In genomic region chr10:117536862-117537435, GRCh38 we compare ENCODE assay signal across 15 cellular contexts. TPM values are rescaled to one million over a fixed set of nuclear protein-coding genes. Genes with fewer than 3 reads are reported as not detected.
A peak's percentile ranks its signal among the peaks of the same experiment; 100 is the strongest.
DNase-seq lines count a peak whose midpoint lies in the region; ATAC-seq, FAIRE-seq and TF ChIP-seq lines count a peak whose summit lies in the region.
"Had no signal": no experiment of that assay in that cellular context is flagged by ENCODE, and none has a peak within 500 bp of the region (broad histone marks: within the 10 kb centered on the region; RNA-seq: fewer than 3 reads in every experiment).

No MANE protein-coding gene starts in this region.

- no peak for FAIRE-seq in endothelial cell of umbilical vein (lab: Jason Lieb, UNC)
- FAIRE-seq: colon had no signal

- dilution Hi-C loops in endothelial cell of umbilical vein (cut with MboI; ENCODE audit: extremely low pct_ligation_motif_present, low sequenced_read_pairs): no loop called here

- H3K27me3 Mint-ChIP-seq in neural progenitor cell (ENCODE audit: insufficient read depth, low read depth): peaks cover 74% of the 10 kb centered on the region

- TF ChIP-seq POLR2A in endothelial cell of umbilical vein (IDR thresholded peaks at IDR 0.05; ENCODE audit: low read depth, low read length): no peak

- no peak overlapping the region for H3K4me2 ChIP-seq in endothelial cell of umbilical vein (ENCODE audit: insufficient read depth, low read length)
- peak overlapping the region; percentile 79 for H3K4me2 ChIP-seq in neural progenitor cell

- POLR2A ChIA-PET in endothelial cell of umbilical vein (lab: Charles Lee): no interaction called here

- intact Hi-C loops in endothelial cell of umbilical vein (cut with micrococcal nuclease) (loop anchor here (1.0 to 5.0 kb wide), 6 partner anchors 94 to 922 kb away; partner anchors contain the start of genes FAM204A and RAB11FIP2), upper lobe of right lung (cut with DNase I) (no loop called here)

- H3K4me3 ChIP-seq in HUES6 (ENCODE audit: low read depth, low read length) (peak overlapping the region; percentile 43), endothelial cell of umbilical vein (replicated peaks in 1 of 3; ENCODE audit: insufficient read depth in 1 of 3, low read depth in 1 of 3, low read length in 3 of 3) (no peak overlapping the region), neural progenitor cell (peak overlapping the region; percentile 51), upper lobe of right lung (no peak overlapping the region)

- peaks cover 46% of the 10 kb centered on the region for H3K4me1 Mint-ChIP-seq in neural progenitor cell

- TF ChIP-seq CTCF in endothelial cell of umbilical vein (IDR thresholded peaks at IDR 0.05; ENCODE audit: extremely low read depth in 1 of 2, insufficient read depth in 1 of 2, low read depth in 1 of 2, low read length in 2 of 2) (no peak), neural progenitor cell (IDR thresholded peaks at IDR 0.05) (peak; percentile 36), upper lobe of right lung (IDR thresholded peaks at IDR 0.05) (no peak)

- H4K20me1 ChIP-seq in endothelial cell of umbilical vein (replicated peaks; ENCODE audit: control insufficient read depth, extremely low read depth, insufficient read depth, low read length) (no peaks in the 10 kb centered on the region), neural progenitor cell (ENCODE audit: low read depth) (peaks cover 88% of the 10 kb centered on the region)

- no peaks in the 10 kb centered on the region for H3K36me3 Mint-ChIP-seq in neural progenitor cell

- H3K9me3 Mint-ChIP-seq in neural progenitor cell: no peaks in the 10 kb centered on the region
- H3K9me3 Mint-ChIP-seq: activated T-helper 2 cell treated with anti-CD3 and anti-CD28 coated beads, Interferon-gamma antibody, Interleukin-2, Interleukin-4, amounts not matched to agents 10 μg/mL and 5 μg/mL and 100 μg/mL, durations not matched to agents 14 hours and 24 hours and 36 hours had no signal

- no peak for ATAC-seq in HG03571 (IDR thresholded peaks at IDR 0.05; ENCODE audit: unreplicated experiment)
- no peak for ATAC-seq in upper lobe of right lung

- DNase-seq in ELF-1 (ENCODE audit: low read depth, low spot score): peak; percentile 38
- no peak for DNase-seq in endothelial cell of umbilical vein (ENCODE audit: low read depth, low spot score)
- peak; percentile 75 for DNase-seq in neural progenitor cell (ENCODE audit: low spot score)
- no peak for DNase-seq in NCI-H446 treated with DMSO at 0.1 percent for 48 hours (lab: John Stamatoyannopoulos, UW)
- DNase-seq in medulla oblongata (ENCODE audit: extremely low spot score): no peak
- DNase-seq in upper lobe of right lung: no peak
- DNase-seq: anterior cingulate cortex, DMS153, NCI-H187 treated with DMSO at 0.1 percent for 48 hours, NCI-H524 treated with DMSO at 0.1 percent for 48 hours had no signal

- CTCF ChIA-PET in endothelial cell of umbilical vein (lab: Charles Lee): interaction anchor here (0.8 to 5.8 kb wide), 12 partner anchors 9 to 923 kb away, joined by 4 to 94 read pairs (median 11); no protein-coding TSS in a partner anchor

- no peaks in the 10 kb centered on the region for H3K9me3 ChIP-seq in HUES6 (ENCODE audit: control insufficient read depth, insufficient read depth, low read depth, low read length)
- no peaks in the 10 kb centered on the region for H3K9me3 ChIP-seq in endothelial cell of umbilical vein (replicated peaks; ENCODE audit: control insufficient read depth, insufficient read depth, low read length)
- no peaks in the 10 kb centered on the region for H3K9me3 ChIP-seq in neural progenitor cell (ENCODE audit: low read depth)
- no peaks in the 10 kb centered on the region for H3K9me3 ChIP-seq in upper lobe of right lung
- H3K9me3 ChIP-seq: BE2C had no signal

- H3K27ac ChIP-seq in HUES6 (ENCODE audit: low read depth, low read length) (no peak overlapping the region), endothelial cell of umbilical vein (ENCODE audit: insufficient read depth, low read depth, low read length) (no peak overlapping the region), neural progenitor cell (no peak overlapping the region), upper lobe of right lung (no peak overlapping the region)

- H3K27me3 ChIP-seq in HUES6 (ENCODE audit: control insufficient read depth, insufficient read depth, low read length) (peaks cover 100% of the 10 kb centered on the region), endothelial cell of umbilical vein (ENCODE audit: control insufficient read depth in 2 of 2, insufficient read depth in 2 of 2, low read length in 2 of 2) (peaks cover 86 to 95% of the 10 kb centered on the region in 2 experiments), neural progenitor cell (peaks cover 100% of the 10 kb centered on the region), upper lobe of right lung (peaks cover 100% of the 10 kb centered on the region)

- H3K27ac Mint-ChIP-seq in neural progenitor cell: no peak overlapping the region
- H3K27ac Mint-ChIP-seq: activated T-helper 2 cell treated with anti-CD3 and anti-CD28 coated beads, Interferon-gamma antibody, Interleukin-2, Interleukin-4, amounts not matched to agents 10 μg/mL and 5 μg/mL and 100 μg/mL, durations not matched to agents 14 hours and 24 hours and 36 hours had no signal

- BruUV-seq in endothelial cell of umbilical vein (replicated peaks; lab: Mats Ljungman, UMichigan): no TSS peak

- H3K36me3 ChIP-seq in HUES6 (ENCODE audit: control insufficient read depth, insufficient read depth, low read length) (no peaks in the 10 kb centered on the region), endothelial cell of umbilical vein (ENCODE audit: control insufficient read depth in 2 of 2, extremely low read depth in 1 of 2, insufficient read depth in 2 of 2, low read length in 2 of 2) (no peaks in the 10 kb centered on the region), neural progenitor cell (no peaks in the 10 kb centered on the region), upper lobe of right lung (no peaks in the 10 kb centered on the region)
- H3K36me3 ChIP-seq: BE2C had no signal

- H2AFZ ChIP-seq in endothelial cell of umbilical vein (ENCODE audit: low read depth, low read length) (no peak overlapping the region), neural progenitor cell (replicated peaks) (peak overlapping the region; percentile 38)

- H3K4me1 ChIP-seq in HUES6 (ENCODE audit: control insufficient read depth, insufficient read depth, low read length) (peaks cover 24% of the 10 kb centered on the region), endothelial cell of umbilical vein (ENCODE audit: control insufficient read depth, extremely low read depth, insufficient read depth, low read length) (no peaks in the 10 kb centered on the region), neural progenitor cell (peaks cover 66% of the 10 kb centered on the region), upper lobe of right lung (peaks cover 18% of the 10 kb centered on the region)
- H3K4me1 ChIP-seq: BE2C had no signal

- H3K9ac ChIP-seq in HUES6 (ENCODE audit: low read length) (no peak overlapping the region), endothelial cell of umbilical vein (replicated peaks; ENCODE audit: extremely low read depth, insufficient read depth, low read length) (no peak overlapping the region), neural progenitor cell (no peak overlapping the region)

- H3K79me2 ChIP-seq in endothelial cell of umbilical vein (ENCODE audit: control insufficient read depth, insufficient read depth, low read length) (no peaks in the 10 kb centered on the region), neural progenitor cell (ENCODE audit: low read depth) (peaks cover 36% of the 10 kb centered on the region)

- peaks cover 40% of the 10 kb centered on the region for H3F3A ChIP-seq in neural progenitor cell (ENCODE audit: low read depth)

- H3K9me1 ChIP-seq in endothelial cell of umbilical vein (replicated peaks; ENCODE audit: control insufficient read depth, extremely low read depth, insufficient read depth, low read length): no peaks in the 10 kb centered on the region

- H3K4me3 Mint-ChIP-seq in neural progenitor cell: peak overlapping the region; percentile 33

TF ChIP-seq in endothelial cell of umbilical vein, 7 proteins besides CTCF, POLR2A, EP300 and RAD21:
- TF ChIP-seq JUN (IDR thresholded peaks at IDR 0.05; ENCODE audit: borderline replicate concordance, insufficient read depth, insufficient read length, low read depth): no peak
- peak; percentile 66 for TF ChIP-seq EZH2 (IDR thresholded peaks at IDR 0.05; ENCODE audit: borderline replicate concordance, low read depth, low read length, severe bottlenecking)

RNA-seq across cellular contexts. Expression of gene EMX2, which starts 5.6 kb away (rescaled TPM):
- total RNA-seq in endothelial cell of umbilical vein: not detected in 2 replicates
- polyA plus RNA-seq in endothelial cell of umbilical vein: not detected in 2 replicates
- not detected in 2 replicates for polyA plus RNA-seq in endothelial cell of umbilical vein (2011; cell fraction: cytosol; rRNA removed)
- not detected in 2 replicates for polyA plus RNA-seq in endothelial cell of umbilical vein (2011; cell fraction: nucleus; rRNA removed)
- not detected in 2 replicates for polyA plus RNA-seq in endothelial cell of umbilical vein (2012)
- not detected in 2 replicates for polyA minus RNA-seq in endothelial cell of umbilical vein
- not detected for polyA minus RNA-seq in endothelial cell of umbilical vein (2011; cell fraction: cytosol; rRNA and poly(A)+ RNA removed)
- not detected in 2 replicates for polyA minus RNA-seq in endothelial cell of umbilical vein (2011; cell fraction: nucleus; rRNA and poly(A)+ RNA removed)
- 9.5 and 22.7 TPM in 2 replicates for total RNA-seq in neural progenitor cell (ENCODE audit: low replicate concordance)
- not detected for total RNA-seq in upper lobe of right lung
- total RNA-seq: activated T-helper 2 cell treated with anti-CD3 and anti-CD28 coated beads, Interferon-gamma antibody, Interleukin-2, Interleukin-4, amounts not matched to agents 10 μg/mL and 5 μg/mL and 100 μg/mL, durations not matched to agents 14 hours and 24 hours and 36 hours had no signal

Comparison
In these comparisons a context has a peak if more than half of its experiments do, and no peak if none do; other contexts are left out.
1. DNase-seq: peak in ELF-1 (single experiment) and neural progenitor cell (single experiment); none in endothelial cell of umbilical vein (single experiment), NCI-H446 treated with DMSO at 0.1 percent for 48 hours (single experiment), medulla oblongata (single experiment) and upper lobe of right lung (single experiment).
2. H3K4me3 ChIP-seq: peak in HUES6 (single experiment) and neural progenitor cell (single experiment); none in endothelial cell of umbilical vein (0 of 3) and upper lobe of right lung (single experiment).
3. RNA of gene EMX2, which starts 5.6 kb away (total RNA-seq): 9.5 to 22.7 TPM in neural progenitor cell; not detected in endothelial cell of umbilical vein and not detected in upper lobe of right lung (single experiment); every median in the first group is over 10 times any median in the second.